ENCODE assay signal across 18 cellular contexts in the genomic region with DNA sequence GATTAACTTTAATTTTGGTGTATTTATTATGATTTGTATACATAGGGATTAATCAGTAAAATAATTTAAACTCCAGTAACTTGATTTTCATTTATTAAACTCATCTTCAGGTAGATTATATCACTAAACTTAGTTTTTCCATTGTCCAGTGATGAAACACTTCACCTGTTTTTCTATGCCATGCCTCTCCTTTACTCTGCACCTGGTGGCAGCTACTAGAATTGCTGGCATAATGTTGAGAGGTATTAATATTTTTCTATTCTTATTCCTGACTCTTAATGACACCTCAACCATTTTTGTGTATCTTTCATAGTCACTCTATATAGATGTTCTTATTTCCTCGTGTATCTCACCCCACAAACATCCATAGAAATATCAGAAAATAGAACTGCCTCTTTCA.
DNase-seq lines count a peak whose midpoint lies in the region; TF ChIP-seq lines count a peak whose summit lies in the region.
"Had no signal": no experiment of that assay in that cellular context is flagged by ENCODE, and none has a peak within 500 bp of the region (broad histone marks: within the 10 kb centered on the region; RNA-seq: fewer than 3 reads in every experiment).

No MANE protein-coding gene starts in this region.

- H3K27ac ChIP-seq in testis (no peak overlapping the region), right atrium auricular region (no peak overlapping the region)
- H3K27ac ChIP-seq: KMS-11 had no signal

- 87 to 100% methylated on average over 1 of the region's 1 CpG for WGBS in testis, 2 donors

- H3K9me3 ChIP-seq in testis = no peaks in the 10 kb centered on the region
- no peaks in the 10 kb centered on the region for H3K9me3 ChIP-seq in right atrium auricular region

- intact Hi-C loops in testis (cut with DNase I; ENCODE audit: low total_unique reads) = no loop called here

- DNase-seq in NCI-H82 (lab: John Stamatoyannopoulos, UW) (peak; percentile 22), NCI-H82 treated with DMSO at 0.1 percent for 48 hours (lab: John Stamatoyannopoulos, UW; ENCODE audit: unreplicated experiment) (no peak), SK-MEL-5 (ENCODE audit: low read depth, low spot score) (peak; percentile 17), fibroblast of the aortic adventitia (ENCODE audit: low read depth) (no peak), testis (no peak), T-helper 2 cell (no peak), right atrium auricular region (ENCODE audit: low spot score) (no peak), activated gamma-delta T cell (lab: John Stamatoyannopoulos, UW) (no peak)
- DNase-seq: activated CD4-positive, alpha-beta T cell treated with anti-CD3 and anti-CD28 coated beads, Interleukin-2, amount 10 ng/mL, durations not matched to agents 24 days and 14 days; CD4-positive, CD25-positive, alpha-beta regulatory T cell; effector memory CD4-positive, alpha-beta T cell; EL; foreskin fibroblast; left ventricle myocardium superior; NCI-H1417 treated with DMSO at 0.1 percent for 48 hours; NCI-H226; stimulated activated naive B cell treated with anti-CD40 and anti-IgM and Interleukin-4, amounts not matched to agents 10 μg/mL and 1 μg/mL and 100 μg/mL, for 72 hours had no signal

- no peaks in the 10 kb centered on the region for H3K36me3 ChIP-seq in testis (ENCODE audit: low read depth, missing control alignments)
- H3K36me3 ChIP-seq in right atrium auricular region = no peaks in the 10 kb centered on the region

- H3K4me1 ChIP-seq in testis = no peaks in the 10 kb centered on the region
- no peaks in the 10 kb centered on the region for H3K4me1 ChIP-seq in right atrium auricular region

- TF ChIP-seq CTCF in fibroblast of the aortic adventitia (IDR thresholded peaks at IDR 0.05; ENCODE audit: insufficient read depth, low read length) (peak; percentile 30), testis (IDR thresholded peaks at IDR 0.05) (peak in 2 of 3 experiments; percentile 4 to 31), right atrium auricular region (IDR thresholded peaks at IDR 0.05) (no peak)

- no peak overlapping the region for H3K4me3 ChIP-seq in fibroblast of the aortic adventitia (ENCODE audit: low read depth, low read length)
- H3K4me3 ChIP-seq in testis = no peak overlapping the region
- no peak overlapping the region for H3K4me3 ChIP-seq in right atrium auricular region

- in situ Hi-C loops in SK-MEL-5 (cut with HindIII; ENCODE audit: low pct_unique_long_range_greater_than_20kb, low sequenced_read_pairs) = no loop called here

- no peak for TF ChIP-seq POLR2A in testis (IDR thresholded peaks at IDR 0.05)

- H3K27me3 ChIP-seq in testis (no peaks in the 10 kb centered on the region), right atrium auricular region (no peaks in the 10 kb centered on the region)

Comparison
In these comparisons a context has a peak if more than half of its experiments do, and no peak if none do; other contexts are left out.
1. DNase-seq: peak in NCI-H82 (single experiment) and SK-MEL-5 (single experiment); none in NCI-H82 treated with DMSO at 0.1 percent for 48 hours (single experiment), fibroblast of the aortic adventitia (single experiment), testis (single experiment), T-helper 2 cell (0 of 5), right atrium auricular region (single experiment) and activated gamma-delta T cell (single experiment).
2. CTCF ChIP-seq: peak in fibroblast of the aortic adventitia (single experiment) and testis (2 of 3); none in right atrium auricular region (0 of 2).